ENCODE assay signal across 7 cellular contexts in the genomic region with DNA sequence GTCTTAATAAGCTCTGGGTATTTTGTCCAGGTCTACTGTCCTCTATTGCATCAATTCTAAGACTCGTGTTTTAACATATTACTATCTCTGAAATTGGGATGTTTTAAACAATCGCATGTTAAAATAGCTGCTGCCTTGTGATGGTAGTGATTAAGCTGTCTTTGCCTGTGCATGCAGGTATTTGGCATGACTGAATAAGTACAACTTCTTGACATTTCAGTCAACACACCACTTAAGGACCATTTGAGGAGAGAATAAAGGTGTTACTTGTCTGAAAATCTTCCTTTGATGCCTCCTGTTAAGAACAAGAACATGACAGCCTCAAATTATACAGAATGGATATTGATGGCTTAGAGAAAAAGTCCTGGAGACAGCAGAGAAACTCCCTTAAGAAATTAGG. TPM values are rescaled to one million over a fixed set of nuclear protein-coding genes. Genes with fewer than 3 reads are reported as not detected.
"Had no signal": no experiment of that assay in that cellular context is flagged by ENCODE, and none has a peak within 500 bp of the region (broad histone marks: within the 10 kb centered on the region; RNA-seq: fewer than 3 reads in every experiment).

No MANE protein-coding gene starts in this region.

- FAIRE-seq: HepG2 had no signal

- ATAC-seq: HepG2 had no signal

- H3K9ac ChIP-seq: KMS-11 had no signal

- DNase-seq: GOT3, H9, HCEC 1CT, KBM-7 had no signal

- H3K27ac ChIP-seq: HL-60, KMS-11 had no signal

- H3K4me2 ChIP-seq: KMS-11 had no signal

RNA-seq across cellular contexts. Expression of gene CCDC80, which starts 46.1 kb away (rescaled TPM):
- total RNA-seq: HepG2 had no signal
- polyA plus RNA-seq: HepG2 had no signal
